In the genomic region with DNA sequence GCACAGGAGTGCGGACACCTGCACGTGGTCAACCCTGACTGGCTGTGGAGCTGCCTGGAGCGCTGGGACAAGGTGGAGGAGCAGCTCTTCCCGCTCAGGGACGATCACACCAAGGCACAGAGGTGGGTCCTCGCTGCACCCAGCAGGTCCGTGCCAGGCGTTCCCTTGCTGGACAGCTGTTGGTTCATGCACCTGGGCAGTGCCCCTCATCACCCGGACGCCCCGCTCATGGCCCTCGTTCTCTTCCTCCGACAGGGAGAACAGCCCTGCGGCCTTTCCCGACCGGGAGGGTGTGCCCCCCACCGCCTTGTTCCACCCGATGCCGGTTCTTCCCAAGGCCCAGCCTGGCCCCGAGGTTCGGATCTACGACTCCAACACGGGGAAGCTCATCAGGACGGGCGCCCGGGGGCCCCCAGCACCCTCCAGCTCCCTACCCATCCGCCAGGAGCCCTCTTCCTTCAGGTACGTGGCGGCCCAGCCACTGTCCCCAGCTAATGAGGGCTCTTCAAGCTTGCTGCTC, we compare ENCODE assay signal across 24 cellular contexts.
"Had no signal": no experiment of that assay in that cellular context is flagged by ENCODE, and none has a peak within 500 bp of the region (broad histone marks: within the 10 kb centered on the region; RNA-seq: fewer than 3 reads in every experiment).

No MANE protein-coding gene starts in this region.

- H3K9me3 Mint-ChIP-seq: central memory CD8-positive, alpha-beta T cell; immature natural killer cell; natural killer cell treated with Interleukin-12 subunit alpha and Interleukin-12 subunit beta and Interleukin-15 and Interleukin-18, amount 100 ng/mL, for 72 hours; neural progenitor cell had no signal

- H3K27ac Mint-ChIP-seq: immature natural killer cell; memory B cell; natural killer cell treated with Interleukin-12 subunit alpha and Interleukin-12 subunit beta and Interleukin-15 and Interleukin-18, amount 100 ng/mL, for 72 hours; neural progenitor cell; stimulated activated naive B cell treated with anti-CD40 and anti-IgM and Interleukin-4, amounts not matched to agents 10 μg/mL and 1 μg/mL and 100 μg/mL, for 72 hours had no signal

- H3K4me3 Mint-ChIP-seq: central memory CD8-positive, alpha-beta T cell; immature natural killer cell; memory B cell; natural killer cell treated with Interleukin-12 subunit alpha and Interleukin-12 subunit beta and Interleukin-15 and Interleukin-18, amount 100 ng/mL, for 72 hours; neural progenitor cell; stimulated activated naive B cell treated with anti-CD40 and anti-IgM and Interleukin-4, amounts not matched to agents 10 μg/mL and 1 μg/mL and 100 μg/mL, for 72 hours had no signal

- H3K4me1 ChIP-seq: colonic mucosa, esophagus squamous epithelium, neural progenitor cell, prostate gland, sigmoid colon, stomach, uterus had no signal

- DNase-seq: colonic mucosa; dermis blood vessel endothelial cell; effector memory CD4-positive, alpha-beta T cell; erythroblast; esophagus squamous epithelium; foreskin melanocyte; hypothalamus; immature natural killer cell; islet precursor cell; left ventricle myocardium superior; nucleus accumbens; sigmoid colon; stimulated activated CD4-positive, alpha-beta T cell treated with anti-CD3 and anti-CD28 coated beads, Interleukin-4, amount 100 ng/mL, for 4 hours; stimulated activated naive B cell treated with anti-CD40 and anti-IgM and Interleukin-4, amounts not matched to agents 10 μg/mL and 1 μg/mL and 100 μg/mL, for 72 hours; stomach; thyroid gland; trophoblast cell; uterus had no signal

- H3K27me3 ChIP-seq: colonic mucosa, esophagus squamous epithelium, neural progenitor cell, sigmoid colon, stomach, thyroid gland, uterus had no signal

- H3K27me3 Mint-ChIP-seq: central memory CD8-positive, alpha-beta T cell; memory B cell; natural killer cell treated with Interleukin-12 subunit alpha and Interleukin-12 subunit beta and Interleukin-15 and Interleukin-18, amount 100 ng/mL, for 72 hours; stimulated activated naive B cell treated with anti-CD40 and anti-IgM and Interleukin-4, amounts not matched to agents 10 μg/mL and 1 μg/mL and 100 μg/mL, for 72 hours had no signal

- H3K9me3 ChIP-seq: colonic mucosa, esophagus squamous epithelium, prostate gland, sigmoid colon, stomach, thyroid gland, uterus had no signal

- H3K4me3 ChIP-seq: colonic mucosa, esophagus squamous epithelium, lung, neural progenitor cell, prostate gland, sigmoid colon, stomach, thyroid gland, uterus had no signal

- H3K4me1 Mint-ChIP-seq: immature natural killer cell; memory B cell; neural progenitor cell; stimulated activated naive B cell treated with anti-CD40 and anti-IgM and Interleukin-4, amounts not matched to agents 10 μg/mL and 1 μg/mL and 100 μg/mL, for 72 hours had no signal

- H3K36me3 ChIP-seq: neural progenitor cell, prostate gland, uterus had no signal

- ATAC-seq: left ventricle myocardium superior; stimulated activated naive B cell treated with anti-CD40 and anti-IgM and Interleukin-4, amounts not matched to agents 10 μg/mL and 1 μg/mL and 100 μg/mL, for 72 hours had no signal

- H3K27ac ChIP-seq: colonic mucosa, esophagus squamous epithelium, neural progenitor cell, prostate gland, sigmoid colon, stomach, thyroid gland, uterus had no signal
